1 cellular context compared by ENCODE assay signal in genomic region chr10:59906417-59907202, GRCh38.
TF ChIP-seq lines count a peak whose summit lies in the region.

Gene CCDC6, minus strand, starts transcription at chr10:59906556. Its CDS starts 132 bp downstream, at chr10:59906424.

TF ChIP-seq in K562, 482 proteins besides CTCF, POLR2A, EP300 and RAD21 (continued from another document and continues in another):
- peak; percentile 9; the same call in 1 of the 2 replicates for TF ChIP-seq MITF (IDR thresholded peaks at IDR 0.05)
- TF ChIP-seq NFRKB (IDR thresholded peaks at IDR 0.05; ENCODE audit: low read depth), result peak; percentile 73; the same call in 1 of the 2 replicates
- peak; percentile 56 for TF ChIP-seq EGR1 (conservative IDR thresholded peaks at IDR 0.05)
- TF ChIP-seq, protein P1, sequence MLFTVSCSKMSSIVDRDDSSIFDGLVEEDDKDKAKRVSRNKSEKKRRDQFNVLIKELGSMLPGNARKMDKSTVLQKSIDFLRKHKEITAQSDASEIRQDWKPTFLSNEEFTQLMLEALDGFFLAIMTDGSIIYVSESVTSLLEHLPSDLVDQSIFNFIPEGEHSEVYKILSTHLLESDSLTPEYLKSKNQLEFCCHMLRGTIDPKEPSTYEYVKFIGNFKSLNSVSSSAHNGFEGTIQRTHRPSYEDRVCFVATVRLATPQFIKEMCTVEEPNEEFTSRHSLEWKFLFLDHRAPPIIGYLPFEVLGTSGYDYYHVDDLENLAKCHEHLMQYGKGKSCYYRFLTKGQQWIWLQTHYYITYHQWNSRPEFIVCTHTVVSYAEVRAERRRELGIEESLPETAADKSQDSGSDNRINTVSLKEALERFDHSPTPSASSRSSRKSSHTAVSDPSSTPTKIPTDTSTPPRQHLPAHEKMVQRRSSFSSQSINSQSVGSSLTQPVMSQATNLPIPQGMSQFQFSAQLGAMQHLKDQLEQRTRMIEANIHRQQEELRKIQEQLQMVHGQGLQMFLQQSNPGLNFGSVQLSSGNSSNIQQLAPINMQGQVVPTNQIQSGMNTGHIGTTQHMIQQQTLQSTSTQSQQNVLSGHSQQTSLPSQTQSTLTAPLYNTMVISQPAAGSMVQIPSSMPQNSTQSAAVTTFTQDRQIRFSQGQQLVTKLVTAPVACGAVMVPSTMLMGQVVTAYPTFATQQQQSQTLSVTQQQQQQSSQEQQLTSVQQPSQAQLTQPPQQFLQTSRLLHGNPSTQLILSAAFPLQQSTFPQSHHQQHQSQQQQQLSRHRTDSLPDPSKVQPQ (CRISPR knock-in tag; IDR thresholded peaks at IDR 0.05; ENCODE audit: borderline replicate concordance), result peak; percentile 80
- TF ChIP-seq, protein P2, sequence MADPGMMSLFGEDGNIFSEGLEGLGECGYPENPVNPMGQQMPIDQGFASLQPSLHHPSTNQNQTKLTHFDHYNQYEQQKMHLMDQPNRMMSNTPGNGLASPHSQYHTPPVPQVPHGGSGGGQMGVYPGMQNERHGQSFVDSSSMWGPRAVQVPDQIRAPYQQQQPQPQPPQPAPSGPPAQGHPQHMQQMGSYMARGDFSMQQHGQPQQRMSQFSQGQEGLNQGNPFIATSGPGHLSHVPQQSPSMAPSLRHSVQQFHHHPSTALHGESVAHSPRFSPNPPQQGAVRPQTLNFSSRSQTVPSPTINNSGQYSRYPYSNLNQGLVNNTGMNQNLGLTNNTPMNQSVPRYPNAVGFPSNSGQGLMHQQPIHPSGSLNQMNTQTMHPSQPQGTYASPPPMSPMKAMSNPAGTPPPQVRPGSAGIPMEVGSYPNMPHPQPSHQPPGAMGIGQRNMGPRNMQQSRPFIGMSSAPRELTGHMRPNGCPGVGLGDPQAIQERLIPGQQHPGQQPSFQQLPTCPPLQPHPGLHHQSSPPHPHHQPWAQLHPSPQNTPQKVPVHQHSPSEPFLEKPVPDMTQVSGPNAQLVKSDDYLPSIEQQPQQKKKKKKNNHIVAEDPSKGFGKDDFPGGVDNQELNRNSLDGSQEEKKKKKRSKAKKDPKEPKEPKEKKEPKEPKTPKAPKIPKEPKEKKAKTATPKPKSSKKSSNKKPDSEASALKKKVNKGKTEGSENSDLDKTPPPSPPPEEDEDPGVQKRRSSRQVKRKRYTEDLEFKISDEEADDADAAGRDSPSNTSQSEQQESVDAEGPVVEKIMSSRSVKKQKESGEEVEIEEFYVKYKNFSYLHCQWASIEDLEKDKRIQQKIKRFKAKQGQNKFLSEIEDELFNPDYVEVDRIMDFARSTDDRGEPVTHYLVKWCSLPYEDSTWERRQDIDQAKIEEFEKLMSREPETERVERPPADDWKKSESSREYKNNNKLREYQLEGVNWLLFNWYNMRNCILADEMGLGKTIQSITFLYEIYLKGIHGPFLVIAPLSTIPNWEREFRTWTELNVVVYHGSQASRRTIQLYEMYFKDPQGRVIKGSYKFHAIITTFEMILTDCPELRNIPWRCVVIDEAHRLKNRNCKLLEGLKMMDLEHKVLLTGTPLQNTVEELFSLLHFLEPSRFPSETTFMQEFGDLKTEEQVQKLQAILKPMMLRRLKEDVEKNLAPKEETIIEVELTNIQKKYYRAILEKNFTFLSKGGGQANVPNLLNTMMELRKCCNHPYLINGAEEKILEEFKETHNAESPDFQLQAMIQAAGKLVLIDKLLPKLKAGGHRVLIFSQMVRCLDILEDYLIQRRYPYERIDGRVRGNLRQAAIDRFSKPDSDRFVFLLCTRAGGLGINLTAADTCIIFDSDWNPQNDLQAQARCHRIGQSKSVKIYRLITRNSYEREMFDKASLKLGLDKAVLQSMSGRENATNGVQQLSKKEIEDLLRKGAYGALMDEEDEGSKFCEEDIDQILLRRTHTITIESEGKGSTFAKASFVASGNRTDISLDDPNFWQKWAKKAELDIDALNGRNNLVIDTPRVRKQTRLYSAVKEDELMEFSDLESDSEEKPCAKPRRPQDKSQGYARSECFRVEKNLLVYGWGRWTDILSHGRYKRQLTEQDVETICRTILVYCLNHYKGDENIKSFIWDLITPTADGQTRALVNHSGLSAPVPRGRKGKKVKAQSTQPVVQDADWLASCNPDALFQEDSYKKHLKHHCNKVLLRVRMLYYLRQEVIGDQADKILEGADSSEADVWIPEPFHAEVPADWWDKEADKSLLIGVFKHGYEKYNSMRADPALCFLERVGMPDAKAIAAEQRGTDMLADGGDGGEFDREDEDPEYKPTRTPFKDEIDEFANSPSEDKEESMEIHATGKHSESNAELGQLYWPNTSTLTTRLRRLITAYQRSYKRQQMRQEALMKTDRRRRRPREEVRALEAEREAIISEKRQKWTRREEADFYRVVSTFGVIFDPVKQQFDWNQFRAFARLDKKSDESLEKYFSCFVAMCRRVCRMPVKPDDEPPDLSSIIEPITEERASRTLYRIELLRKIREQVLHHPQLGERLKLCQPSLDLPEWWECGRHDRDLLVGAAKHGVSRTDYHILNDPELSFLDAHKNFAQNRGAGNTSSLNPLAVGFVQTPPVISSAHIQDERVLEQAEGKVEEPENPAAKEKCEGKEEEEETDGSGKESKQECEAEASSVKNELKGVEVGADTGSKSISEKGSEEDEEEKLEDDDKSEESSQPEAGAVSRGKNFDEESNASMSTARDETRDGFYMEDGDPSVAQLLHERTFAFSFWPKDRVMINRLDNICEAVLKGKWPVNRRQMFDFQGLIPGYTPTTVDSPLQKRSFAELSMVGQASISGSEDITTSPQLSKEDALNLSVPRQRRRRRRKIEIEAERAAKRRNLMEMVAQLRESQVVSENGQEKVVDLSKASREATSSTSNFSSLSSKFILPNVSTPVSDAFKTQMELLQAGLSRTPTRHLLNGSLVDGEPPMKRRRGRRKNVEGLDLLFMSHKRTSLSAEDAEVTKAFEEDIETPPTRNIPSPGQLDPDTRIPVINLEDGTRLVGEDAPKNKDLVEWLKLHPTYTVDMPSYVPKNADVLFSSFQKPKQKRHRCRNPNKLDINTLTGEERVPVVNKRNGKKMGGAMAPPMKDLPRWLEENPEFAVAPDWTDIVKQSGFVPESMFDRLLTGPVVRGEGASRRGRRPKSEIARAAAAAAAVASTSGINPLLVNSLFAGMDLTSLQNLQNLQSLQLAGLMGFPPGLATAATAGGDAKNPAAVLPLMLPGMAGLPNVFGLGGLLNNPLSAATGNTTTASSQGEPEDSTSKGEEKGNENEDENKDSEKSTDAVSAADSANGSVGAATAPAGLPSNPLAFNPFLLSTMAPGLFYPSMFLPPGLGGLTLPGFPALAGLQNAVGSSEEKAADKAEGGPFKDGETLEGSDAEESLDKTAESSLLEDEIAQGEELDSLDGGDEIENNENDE (IDR thresholded peaks at IDR 0.05; ENCODE audit: low read depth, low read length), result no peak
- 0 out of 2 replicates have a peak, but pooled peaks have one; percentile 43 for TF ChIP-seq ZNF584 (CRISPR knock-in tag; IDR thresholded peaks at IDR 0.05; ENCODE audit: low read depth)
- TF ChIP-seq ZSCAN32 (CRISPR knock-in tag; IDR thresholded peaks at IDR 0.05), result no peak
- TF ChIP-seq SFPQ (IDR thresholded peaks at IDR 0.05; ENCODE audit: low read depth, low read length), result no peak
- TF ChIP-seq ZNF766 (CRISPR knock-in tag; conservative IDR thresholded peaks at IDR 0.05), result peak; percentile 46
- no peak for TF ChIP-seq PCBP2 (IDR thresholded peaks at IDR 0.05; ENCODE audit: low read depth, low read length, poor library complexity, severe bottlenecking)
- peak; percentile 88 for TF ChIP-seq BHLHE40 (IDR thresholded peaks at IDR 0.05; ENCODE audit: low read length)
- TF ChIP-seq, protein P3, sequence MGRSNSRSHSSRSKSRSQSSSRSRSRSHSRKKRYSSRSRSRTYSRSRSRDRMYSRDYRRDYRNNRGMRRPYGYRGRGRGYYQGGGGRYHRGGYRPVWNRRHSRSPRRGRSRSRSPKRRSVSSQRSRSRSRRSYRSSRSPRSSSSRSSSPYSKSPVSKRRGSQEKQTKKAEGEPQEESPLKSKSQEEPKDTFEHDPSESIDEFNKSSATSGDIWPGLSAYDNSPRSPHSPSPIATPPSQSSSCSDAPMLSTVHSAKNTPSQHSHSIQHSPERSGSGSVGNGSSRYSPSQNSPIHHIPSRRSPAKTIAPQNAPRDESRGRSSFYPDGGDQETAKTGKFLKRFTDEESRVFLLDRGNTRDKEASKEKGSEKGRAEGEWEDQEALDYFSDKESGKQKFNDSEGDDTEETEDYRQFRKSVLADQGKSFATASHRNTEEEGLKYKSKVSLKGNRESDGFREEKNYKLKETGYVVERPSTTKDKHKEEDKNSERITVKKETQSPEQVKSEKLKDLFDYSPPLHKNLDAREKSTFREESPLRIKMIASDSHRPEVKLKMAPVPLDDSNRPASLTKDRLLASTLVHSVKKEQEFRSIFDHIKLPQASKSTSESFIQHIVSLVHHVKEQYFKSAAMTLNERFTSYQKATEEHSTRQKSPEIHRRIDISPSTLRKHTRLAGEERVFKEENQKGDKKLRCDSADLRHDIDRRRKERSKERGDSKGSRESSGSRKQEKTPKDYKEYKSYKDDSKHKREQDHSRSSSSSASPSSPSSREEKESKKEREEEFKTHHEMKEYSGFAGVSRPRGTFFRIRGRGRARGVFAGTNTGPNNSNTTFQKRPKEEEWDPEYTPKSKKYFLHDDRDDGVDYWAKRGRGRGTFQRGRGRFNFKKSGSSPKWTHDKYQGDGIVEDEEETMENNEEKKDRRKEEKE (IDR thresholded peaks at IDR 0.05; ENCODE audit: borderline replicate concordance in 1 of 2, control insufficient read depth in 1 of 2, low read depth in 2 of 2, low read length in 1 of 2), result 0 out of 4 replicates have a peak, but pooled peaks of 1 of the 2 experiments have one; percentile 30
- TF ChIP-seq, protein P4, sequence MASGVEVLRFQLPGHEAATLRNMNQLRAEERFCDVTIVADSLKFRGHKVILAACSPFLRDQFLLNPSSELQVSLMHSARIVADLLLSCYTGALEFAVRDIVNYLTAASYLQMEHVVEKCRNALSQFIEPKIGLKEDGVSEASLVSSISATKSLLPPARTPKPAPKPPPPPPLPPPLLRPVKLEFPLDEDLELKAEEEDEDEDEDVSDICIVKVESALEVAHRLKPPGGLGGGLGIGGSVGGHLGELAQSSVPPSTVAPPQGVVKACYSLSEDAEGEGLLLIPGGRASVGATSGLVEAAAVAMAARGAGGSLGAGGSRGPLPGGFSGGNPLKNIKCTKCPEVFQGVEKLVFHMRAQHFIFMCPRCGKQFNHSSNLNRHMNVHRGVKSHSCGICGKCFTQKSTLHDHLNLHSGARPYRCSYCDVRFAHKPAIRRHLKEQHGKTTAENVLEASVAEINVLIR (CRISPR knock-in tag; IDR thresholded peaks at IDR 0.05), result no peak; the same call in 1 of the 2 replicates
- peak; percentile 96 for TF ChIP-seq MYC (IDR thresholded peaks at IDR 0.05; ENCODE audit: low read depth, low read length)
- peak; percentile 98 for TF ChIP-seq MYC (CRISPR knock-in tag; IDR thresholded peaks at IDR 0.05; ENCODE audit: borderline replicate concordance, low read depth)
- 0 out of 2 replicates have a peak, but pooled peaks have one; percentile 46 for TF ChIP-seq JUN (IDR thresholded peaks at IDR 0.05; ENCODE audit: borderline replicate concordance, low read depth, low read length)
- TF ChIP-seq JUN (CRISPR knock-in tag; IDR thresholded peaks at IDR 0.05; ENCODE audit: borderline replicate concordance), result 0 out of 2 replicates have a peak, but pooled peaks have one; percentile 67
- TF ChIP-seq GTF2A2 (tag; IDR thresholded peaks at IDR 0.05), result 0 out of 2 replicates have a peak, but pooled peaks have one; percentile 43
- 0 out of 2 replicates have a peak, but pooled peaks have one; percentile 25 for TF ChIP-seq E2F4 (CRISPR knock-in tag; IDR thresholded peaks at IDR 0.05; ENCODE audit: low read depth)
- peak; percentile 82 to 85 for TF ChIP-seq NRF1 (conservative IDR thresholded peaks at IDR 0.05 in 1 of 2, IDR thresholded peaks at IDR 0.05 in 1 of 2)
- TF ChIP-seq TAF1 (IDR thresholded peaks at IDR 0.05; ENCODE audit: control insufficient read depth, extremely low read depth, insufficient read depth, low read length, severe bottlenecking), result peak; percentile 70
- peak; percentile 38; the same call in 1 of the 2 replicates for TF ChIP-seq ZNF316 (IDR thresholded peaks at IDR 0.05)
- TF ChIP-seq ZKSCAN3 (CRISPR knock-in tag; IDR thresholded peaks at IDR 0.05), result no peak
- TF ChIP-seq CBX8 (IDR thresholded peaks at IDR 0.05; ENCODE audit: borderline replicate concordance, extremely low read depth, low read depth, low read length, poor library complexity, severe bottlenecking), result no peak
